Comparison of ENCODE assay signal across 22 cellular contexts in the genomic region with DNA sequence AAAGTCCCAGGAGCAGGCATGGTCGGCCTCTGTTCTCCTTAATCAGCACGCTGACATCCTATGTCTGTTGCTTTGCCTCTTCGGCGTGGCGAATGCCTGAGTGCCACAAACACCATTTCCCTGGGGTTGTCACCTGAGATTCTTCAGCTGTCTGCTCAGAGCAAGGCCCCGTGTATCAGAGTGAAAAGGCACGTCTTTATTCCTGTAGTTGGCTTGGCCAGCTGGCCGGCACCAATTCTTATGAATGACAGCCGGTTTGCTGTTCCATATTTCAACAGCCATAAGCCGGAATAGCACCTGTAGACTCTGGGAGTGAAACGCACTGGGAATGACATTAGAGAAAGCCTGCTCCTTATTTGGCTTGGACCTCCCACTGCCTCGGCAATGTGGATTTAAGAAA.
DNase-seq lines count a peak whose midpoint lies in the region; ATAC-seq and TF ChIP-seq lines count a peak whose summit lies in the region.
"Had no signal": no experiment of that assay in that cellular context is flagged by ENCODE, and none has a peak within 500 bp of the region (broad histone marks: within the 10 kb centered on the region; RNA-seq: fewer than 3 reads in every experiment).

No MANE protein-coding gene starts in this region.

- TF ChIP-seq CTCF in IMR-90 (conservative IDR thresholded peaks at IDR 0.05; ENCODE audit: low read depth, low read length) (no peak), gastrocnemius medialis (IDR thresholded peaks at IDR 0.05 in 4 of 5, conservative IDR thresholded peaks at IDR 0.05 in 1 of 5) (no peak)

- H3K9me1 ChIP-seq in IMR-90 (ENCODE audit: insufficient read depth, low read length) = no peaks in the 10 kb centered on the region

- H3K27me3 ChIP-seq in IMR-90 (ENCODE audit: control insufficient read depth, insufficient read depth, low read length) (no peaks in the 10 kb centered on the region), gastrocnemius medialis (no peaks in the 10 kb centered on the region)
- H3K27me3 ChIP-seq: SJSA1 had no signal

- H3K36me3 ChIP-seq in IMR-90 (ENCODE audit: control insufficient read depth, insufficient read depth, low read length) = no peaks in the 10 kb centered on the region
- H3K36me3 ChIP-seq in gastrocnemius medialis = no peaks in the 10 kb centered on the region
- H3K36me3 ChIP-seq: HAP-1, SJSA1 had no signal

- no peak for TF ChIP-seq POLR2A in IMR-90 (IDR thresholded peaks at IDR 0.05; ENCODE audit: low read depth, low read length)
- TF ChIP-seq POLR2A in gastrocnemius medialis (IDR thresholded peaks at IDR 0.05) = no peak

- H4K20me1 ChIP-seq in IMR-90 (ENCODE audit: insufficient read depth, low read length) = no peaks in the 10 kb centered on the region

- dilution Hi-C loops in IMR-90 (cut with HindIII; ENCODE audit: low sequenced_read_pairs, unreplicated experiment) = no loop called here

- H2BK20ac ChIP-seq in IMR-90 (ENCODE audit: low read depth, low read length) = no peak overlapping the region

- POLR2A ChIA-PET in IMR-90 (lab: Charles Lee; ENCODE audit: unreplicated experiment) = no interaction called here

- no peak overlapping the region for H3K23ac ChIP-seq in IMR-90 (ENCODE audit: low read depth, low read length)

- no peak overlapping the region for H3K9ac ChIP-seq in IMR-90 (ENCODE audit: low read depth, low read length)

- 75% methylated on average over 8 of the region's 12 CpGs; no CpG with 5 or more reads in 1 of the 2 experiments for WGBS in IMR-90 (ENCODE audit: extremely low coverage in 2 of 2, insufficient read length in 1 of 2), 2 experiments

- H2BK15ac ChIP-seq in IMR-90 (ENCODE audit: low read depth, low read length) = no peak overlapping the region

- BruUV-seq in IMR-90 (replicated peaks; lab: Mats Ljungman, UMichigan) = no TSS peak

- DNase-seq in IMR-90 = no peak
- DNase-seq in NCI-H2171 treated with DMSO at 0.1 percent for 48 hours (lab: John Stamatoyannopoulos, UW) = peak; percentile 86
- peak; percentile 69 for DNase-seq in left kidney (ENCODE audit: low read depth, low spot score)
- peak in 1 of 2 donors; percentile 41 for DNase-seq in gastrocnemius medialis
- no peak for DNase-seq in NCI-H446 treated with DMSO at 0.1 percent for 48 hours (lab: John Stamatoyannopoulos, UW)
- no peak for DNase-seq in SK-N-DZ (ENCODE audit: low spot score)
- DNase-seq in RKO (ENCODE audit: low spot score) = no peak
- DNase-seq: Calu3; DMS79 treated with DMSO at 0.1 percent for 48 hours; GOT3; HFFc6; Karpas-422; NCI-H1092; NCI-H1436; NCI-H2081 treated with DMSO at 0.1 percent for 48 hours; NCI-H524 treated with DMSO at 0.1 percent for 48 hours; NCI-H774; NK-92 treated with Interleukin-12 subunit alpha and Interleukin-12 subunit beta, amount 100 ng/mL, for 24 hours; PC-3 had no signal

- no peaks in the 10 kb centered on the region for H3K4me1 ChIP-seq in IMR-90 (ENCODE audit: control insufficient read depth, insufficient read depth, low read length)
- H3K4me1 ChIP-seq in gastrocnemius medialis = peaks cover 2% of the 10 kb centered on the region in 2 donors
- H3K4me1 ChIP-seq: HAP-1, SJSA1 had no signal

- CTCF ChIA-PET in IMR-90 (lab: Yijun Ruan, JAX) = no interaction called here

- no peak overlapping the region for H2AK9ac ChIP-seq in IMR-90 (replicated peaks; ENCODE audit: low read depth, low read length, poor library complexity)

- H2AFZ ChIP-seq in IMR-90 (replicated peaks; ENCODE audit: low read length, poor library complexity) = peak overlapping the region; percentile 36

- no peak overlapping the region for H2BK120ac ChIP-seq in IMR-90 (ENCODE audit: low read depth, low read length)

- H3K9me3 ChIP-seq in IMR-90 (ENCODE audit: control insufficient read depth, insufficient read depth, low read length) = no peaks in the 10 kb centered on the region
- H3K9me3 ChIP-seq in gastrocnemius medialis = no peaks in the 10 kb centered on the region
- H3K9me3 ChIP-seq: HAP-1, SJSA1 had no signal

- no peak overlapping the region for H3K4ac ChIP-seq in IMR-90 (ENCODE audit: low read depth, low read length)

- no peaks in the 10 kb centered on the region for H3K79me1 ChIP-seq in IMR-90 (ENCODE audit: low read depth in 1 of 2, low read length in 2 of 2)

- in situ Hi-C loops in IMR-90 (cut with MboI; ENCODE audit: low sequenced_read_pairs) (no loop called here), gastrocnemius medialis (cut with MboI; ENCODE audit: low sequenced_read_pairs in 4 of 4) (no loop called here)

- no peak overlapping the region for H2BK5ac ChIP-seq in IMR-90 (ENCODE audit: low read depth, low read length, poor library complexity, severe bottlenecking)

- no peak overlapping the region for H3K14ac ChIP-seq in IMR-90 (replicated peaks; ENCODE audit: low read depth, low read length)

- H3K4me3 ChIP-seq in IMR-90 (ENCODE audit: insufficient read depth, low read depth, low read length) (no peak overlapping the region), gastrocnemius medialis (no peak overlapping the region)
- H3K4me3 ChIP-seq: HAP-1, SJSA1 had no signal

- H3K18ac ChIP-seq in IMR-90 (ENCODE audit: low read depth, low read length) = no peak overlapping the region

- no peak overlapping the region for H4K5ac ChIP-seq in IMR-90 (ENCODE audit: low read depth, low read length)

- TF ChIP-seq RAD21 in IMR-90 (IDR thresholded peaks at IDR 0.05; ENCODE audit: low read length) = no peak

- H2AK5ac ChIP-seq in IMR-90 (ENCODE audit: low read depth, low read length) = no peak overlapping the region

- intact Hi-C loops in IMR-90 (cut with micrococcal nuclease) = no loop called here
- intact Hi-C loops in gastrocnemius medialis (cut with DNase I; ENCODE audit: low total_unique reads) = no loop called here

- H3K27ac ChIP-seq in IMR-90 (ENCODE audit: insufficient read depth, low read length) = no peak overlapping the region
- peak overlapping the region in 2 of 4 donors; percentile 31 to 52 for H3K27ac ChIP-seq in gastrocnemius medialis
- H3K27ac ChIP-seq: SJSA1 had no signal

- ATAC-seq in IMR-90 (ENCODE audit: low read depth) = no peak
- ATAC-seq in gastrocnemius medialis = peak; percentile 53 to 76
- ATAC-seq: PC-3, Right ventricle myocardium inferior had no signal

- H3K4me2 ChIP-seq in IMR-90 (ENCODE audit: low read depth, low read length) = no peak overlapping the region

- no peak overlapping the region for H4K8ac ChIP-seq in IMR-90 (ENCODE audit: low read depth in 2 of 2, low read length in 2 of 2)

- H3K56ac ChIP-seq in IMR-90 (ENCODE audit: extremely low read depth, insufficient read depth, low read length) = no peak overlapping the region

- H4K91ac ChIP-seq in IMR-90 (ENCODE audit: insufficient read depth, low read depth, low read length) = no peak overlapping the region

TF ChIP-seq in IMR-90, 13 proteins besides CTCF, POLR2A, EP300 and RAD21:
- TF ChIP-seq CHD1 (IDR thresholded peaks at IDR 0.05; ENCODE audit: low read depth, low read length) (no peak), RFX5 (IDR thresholded peaks at IDR 0.05; ENCODE audit: low read depth, low read length) (no peak), BHLHE40 (IDR thresholded peaks at IDR 0.05; ENCODE audit: low read depth, low read length) (no peak), RCOR1 (IDR thresholded peaks at IDR 0.05; ENCODE audit: insufficient replicate concordance, low read length) (no peak), NFE2L2 (IDR thresholded peaks at IDR 0.05; ENCODE audit: low read depth, low read length) (no peak), FOS (IDR thresholded peaks at IDR 0.05; ENCODE audit: low read depth, low read length) (no peak), MAZ (IDR thresholded peaks at IDR 0.05; ENCODE audit: borderline replicate concordance, low read depth, low read length) (no peak)
- TF ChIP-seq, protein P1, sequence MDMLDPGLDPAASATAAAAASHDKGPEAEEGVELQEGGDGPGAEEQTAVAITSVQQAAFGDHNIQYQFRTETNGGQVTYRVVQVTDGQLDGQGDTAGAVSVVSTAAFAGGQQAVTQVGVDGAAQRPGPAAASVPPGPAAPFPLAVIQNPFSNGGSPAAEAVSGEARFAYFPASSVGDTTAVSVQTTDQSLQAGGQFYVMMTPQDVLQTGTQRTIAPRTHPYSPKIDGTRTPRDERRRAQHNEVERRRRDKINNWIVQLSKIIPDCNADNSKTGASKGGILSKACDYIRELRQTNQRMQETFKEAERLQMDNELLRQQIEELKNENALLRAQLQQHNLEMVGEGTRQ (IDR thresholded peaks at IDR 0.05; ENCODE audit: low read depth, low read length) = no peak

Comparison
In these comparisons a context has a peak if more than half of its experiments do, and no peak if none do; other contexts are left out.
1. DNase-seq: peak in NCI-H2171 treated with DMSO at 0.1 percent for 48 hours (single experiment) and left kidney (single experiment); none in IMR-90 (single experiment), NCI-H446 treated with DMSO at 0.1 percent for 48 hours (single experiment), SK-N-DZ (single experiment) and RKO (single experiment).